In the genomic region with DNA sequence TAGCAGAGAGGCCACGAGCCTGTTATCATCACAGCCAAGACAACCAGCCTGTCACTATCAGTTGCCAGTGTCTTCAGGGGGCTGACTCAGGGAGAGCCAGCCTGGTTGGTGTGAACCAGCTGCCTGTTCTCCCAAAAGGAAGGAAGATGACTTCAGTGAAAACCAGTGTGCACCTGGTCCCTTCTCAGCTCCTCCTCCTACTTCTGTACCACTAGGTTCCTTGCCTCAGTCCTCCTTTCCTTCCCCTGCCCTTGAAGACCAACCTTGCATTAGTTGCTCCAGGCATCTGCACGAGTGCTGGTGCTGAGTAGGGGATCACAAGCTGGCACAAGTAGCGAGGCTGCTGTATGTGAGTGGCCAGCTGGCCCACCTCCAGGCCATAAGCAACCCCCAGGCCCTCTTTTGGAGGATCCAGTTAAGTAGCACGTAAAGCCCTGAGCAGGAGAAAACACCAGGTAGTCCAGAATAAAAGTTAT, we compare ENCODE assay signal across 7 cellular contexts. TPM values are rescaled to one million over a fixed set of nuclear protein-coding genes. Genes with fewer than 3 reads are reported as not detected.
A peak's percentile ranks its signal among the peaks of the same experiment; 100 is the strongest.
DNase-seq lines count a peak whose midpoint lies in the region; ATAC-seq lines count a peak whose summit lies in the region.

No MANE protein-coding gene starts in this region.

- DNase-seq in SJCRH30 (peak; percentile 16 to 47), posterior vena cava (ENCODE audit: low spot score) (peak; percentile 37), globus pallidus (ENCODE audit: low spot score) (no peak)
- no peak for DNase-seq in effector CD4-positive, alpha-beta T cell
- no peak for DNase-seq in activated T-cell treated with anti-CD3 and anti-CD28 coated beads, Interleukin-2, amount 50 U/mL, for 48 hours

- H3K27ac ChIP-seq in SJCRH30: peak overlapping the region; percentile 43; the same call in 1 of the 2 replicates

- intact Hi-C loops in posterior vena cava (cut with DNase I): loop anchor here in 1 of 2 donors (10.0 kb wide), 1 partner anchor 57 kb away; a partner anchor contains a TSS

- peaks cover 16% of the 10 kb centered on the region for H3K4me1 ChIP-seq in SJCRH30

- ATAC-seq in GM18868 (IDR thresholded peaks at IDR 0.05; ENCODE audit: unreplicated experiment): peak; percentile 14
- peak; percentile 23 for ATAC-seq in HG02588 (IDR thresholded peaks at IDR 0.05; ENCODE audit: unreplicated experiment)

- no peaks in the 10 kb centered on the region for H3K27me3 ChIP-seq in SJCRH30

- no peaks in the 10 kb centered on the region for H3K9me3 ChIP-seq in SJCRH30 (replicated peaks)

- H3K36me3 ChIP-seq in SJCRH30: peaks cover 14% of the 10 kb centered on the region

- H3K4me3 ChIP-seq in SJCRH30: no peak overlapping the region

RNA-seq across cellular contexts. Expression of a gene that starts 8.5 kb away (rescaled TPM):
- 111 and 122 TPM in 2 replicates for total RNA-seq in SJCRH30 (2014; rRNA removed; shearing (Covaris generic))
- 10 to 100 TPM; 32.9 to 39.9 TPM for total RNA-seq in posterior vena cava

RNA-seq across cellular contexts. Expression of a gene that starts 8.8 kb away (rescaled TPM):
- 34.5 and 36.2 TPM in 2 replicates for total RNA-seq in SJCRH30 (2014; rRNA removed; shearing (Covaris generic))
- 10 to 100 TPM; 34.6 to 42.0 TPM for total RNA-seq in posterior vena cava

RNA-seq across cellular contexts. Expression of a gene that starts 40.5 kb away (rescaled TPM):
- total RNA-seq in SJCRH30 (2014; rRNA removed; shearing (Covaris generic)): 23.8 and 29.7 TPM in 2 replicates
- 1 to 10 TPM; 4.1 to 4.7 TPM for total RNA-seq in posterior vena cava

RNA-seq across cellular contexts. Expression of a gene that starts 41.1 kb away (rescaled TPM):
- 6.2 and 10.4 TPM in 2 replicates for total RNA-seq in SJCRH30 (2014; rRNA removed; shearing (Covaris generic))
- 10 to 100 TPM; 17.9 to 19.8 TPM for total RNA-seq in posterior vena cava

RNA-seq across cellular contexts. Expression of a gene that starts 51.1 kb away (rescaled TPM):
- 44.5 and 48.4 TPM in 2 replicates for total RNA-seq in SJCRH30 (2014; rRNA removed; shearing (Covaris generic))
- 10 to 100 TPM; 27.5 to 28.5 TPM for total RNA-seq in posterior vena cava

Comparison
In these comparisons a context has a peak if more than half of its experiments do, and no peak if none do; other contexts are left out.
1. DNase-seq: peak in SJCRH30 (2 of 2) and posterior vena cava (single experiment); none in globus pallidus (single experiment), effector CD4-positive, alpha-beta T cell (single experiment) and activated T-cell treated with anti-CD3 and anti-CD28 coated beads, Interleukin-2, amount 50 U/mL, for 48 hours (0 of 2).